ENCODE assay signal across 19 cellular contexts in the genomic region with DNA sequence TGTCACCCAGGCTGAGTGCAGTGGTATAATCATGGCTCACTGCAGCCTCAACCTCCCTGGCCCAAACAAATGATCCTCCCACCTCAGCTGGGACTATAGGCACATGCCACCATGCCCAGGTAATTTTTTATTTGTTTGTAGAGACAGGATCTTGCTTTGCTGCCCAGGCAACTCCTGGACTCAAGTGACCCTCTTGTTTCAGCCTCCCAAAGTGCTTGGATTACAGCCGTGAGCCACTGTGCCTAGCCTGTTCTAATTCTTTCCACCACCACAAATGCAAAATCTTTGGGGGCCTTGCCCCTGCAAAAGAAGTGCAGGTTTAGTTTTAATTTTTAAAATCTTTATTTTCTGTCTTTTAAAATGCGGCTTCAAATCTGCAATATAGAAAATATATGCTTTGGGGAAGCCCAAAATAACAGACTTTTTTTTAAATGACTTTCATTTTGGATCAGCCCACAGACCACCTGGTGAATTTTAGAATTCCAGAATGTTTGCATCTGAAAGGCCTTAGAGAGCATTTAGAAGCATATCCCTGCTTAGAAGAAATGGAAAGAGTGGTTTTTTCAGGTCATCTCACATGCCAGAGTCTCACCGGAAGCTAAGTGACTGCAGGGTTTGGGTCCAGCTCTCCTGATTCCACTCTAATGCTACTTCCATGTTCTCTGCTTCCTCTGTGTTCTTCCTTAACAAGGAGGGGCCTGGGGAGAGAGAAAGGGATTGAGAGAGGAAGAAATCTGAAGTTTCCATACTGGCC.
"Had no signal": no experiment of that assay in that cellular context is flagged by ENCODE, and none has a peak within 500 bp of the region (broad histone marks: within the 10 kb centered on the region; RNA-seq: fewer than 3 reads in every experiment).

No MANE protein-coding gene starts in this region.

- H3K36me3 ChIP-seq: spleen, transverse colon had no signal

- H3K27ac ChIP-seq: spleen, testis, transverse colon had no signal

- H3K9me3 ChIP-seq: spleen, testis, transverse colon had no signal

- H3K27ac Mint-ChIP-seq: activated B cell treated with CpG ODN at 0.5 μM for 24 hours; activated CD8-positive, alpha-beta memory T cell treated with anti-CD3 and anti-CD28 coated beads, Interleukin-2, amount 10 ng/mL, durations not matched to agents 7 days and 5 days; activated CD8-positive, alpha-beta T cell treated with anti-CD3 and anti-CD28 coated beads, Interleukin-2, amount 10 ng/mL, durations not matched to agents 7 days and 5 days; activated T-helper 2 cell treated with anti-CD3 and anti-CD28 coated beads, Interferon-gamma antibody, Interleukin-2, Interleukin-4, amounts not matched to agents 10 μg/mL and 5 μg/mL and 100 μg/mL, durations not matched to agents 14 hours and 24 hours and 36 hours; dendritic cell treated with granulocyte-macrophage colony-stimulating factor and Interleukin-4, amounts not matched to agents 40 ng/mL and 50 ng/mL, for 4 days had no signal

- H3K4me1 Mint-ChIP-seq: activated CD8-positive, alpha-beta memory T cell treated with anti-CD3 and anti-CD28 coated beads, Interleukin-2, amount 10 ng/mL, durations not matched to agents 7 days and 5 days; central memory CD8-positive, alpha-beta T cell; naive thymus-derived CD8-positive, alpha-beta T cell; neural crest cell had no signal

- H3K27me3 Mint-ChIP-seq: dendritic cell treated with granulocyte-macrophage colony-stimulating factor and Interleukin-4, amounts not matched to agents 40 ng/mL and 50 ng/mL, for 4 days had no signal

- H3K9me3 Mint-ChIP-seq: activated B cell treated with CpG ODN at 0.5 μM for 24 hours; activated naive CD4-positive, alpha-beta T cell treated with anti-CD3 and anti-CD28 coated beads, Interleukin-2, amount 50 U/mL, for 72 hours; activated T-helper 2 cell treated with anti-CD3 and anti-CD28 coated beads, Interferon-gamma antibody, Interleukin-2, Interleukin-4, amounts not matched to agents 10 μg/mL and 5 μg/mL and 100 μg/mL, durations not matched to agents 14 hours and 24 hours and 36 hours; central memory CD8-positive, alpha-beta T cell; dendritic cell treated with granulocyte-macrophage colony-stimulating factor and Interleukin-4, amounts not matched to agents 40 ng/mL and 50 ng/mL, for 4 days; naive thymus-derived CD8-positive, alpha-beta T cell; neural crest cell had no signal

- H3K27me3 ChIP-seq: spleen, testis, transverse colon had no signal

- DNase-seq: activated B cell treated with CpG ODN at 0.5 μM for 24 hours; activated CD8-positive, alpha-beta memory T cell treated with anti-CD3 and anti-CD28 coated beads, Interleukin-2, amount 10 ng/mL, durations not matched to agents 7 days and 5 days; activated CD8-positive, alpha-beta T cell treated with anti-CD3 and anti-CD28 coated beads, Interleukin-2, amount 10 ng/mL, durations not matched to agents 7 days and 5 days; activated T-cell treated with anti-CD3 and anti-CD28 coated beads, Interleukin-2, amount 50 U/mL, for 48 hours; anterior cingulate cortex; effector CD4-positive, alpha-beta T cell; naive thymus-derived CD8-positive, alpha-beta T cell; posterior cingulate gyrus; right cardiac atrium; spleen; stimulated activated naive CD8-positive, alpha-beta T cell treated with anti-CD3 and anti-CD28 coated beads, Interleukin-15, Interleukin-2, amounts not matched to agents 100 U/mL and 50 U/mL, for 24 hours; T-helper 2 cell; testis; transverse colon had no signal

- H3K4me1 ChIP-seq: spleen, testis, transverse colon had no signal

- H3K4me3 Mint-ChIP-seq: activated B cell treated with CpG ODN at 0.5 μM for 24 hours; activated CD8-positive, alpha-beta memory T cell treated with anti-CD3 and anti-CD28 coated beads, Interleukin-2, amount 10 ng/mL, durations not matched to agents 7 days and 5 days; activated CD8-positive, alpha-beta T cell treated with anti-CD3 and anti-CD28 coated beads, Interleukin-2, amount 10 ng/mL, durations not matched to agents 7 days and 5 days; central memory CD8-positive, alpha-beta T cell; dendritic cell treated with granulocyte-macrophage colony-stimulating factor and Interleukin-4, amounts not matched to agents 40 ng/mL and 50 ng/mL, for 4 days; naive thymus-derived CD8-positive, alpha-beta T cell; neural crest cell had no signal

- ATAC-seq: activated CD8-positive, alpha-beta memory T cell treated with anti-CD3 and anti-CD28 coated beads, Interleukin-2, amount 10 ng/mL, durations not matched to agents 7 days and 5 days; activated CD8-positive, alpha-beta T cell treated with anti-CD3 and anti-CD28 coated beads, Interleukin-2, amount 10 ng/mL, durations not matched to agents 7 days and 5 days; naive thymus-derived CD8-positive, alpha-beta T cell; right cardiac atrium; stimulated activated naive CD8-positive, alpha-beta T cell treated with anti-CD3 and anti-CD28 coated beads, Interleukin-15, Interleukin-2, amounts not matched to agents 100 U/mL and 50 U/mL, for 24 hours had no signal

- H3K36me3 Mint-ChIP-seq: activated CD8-positive, alpha-beta memory T cell treated with anti-CD3 and anti-CD28 coated beads, Interleukin-2, amount 10 ng/mL, durations not matched to agents 7 days and 5 days; activated naive CD4-positive, alpha-beta T cell treated with anti-CD3 and anti-CD28 coated beads, Interleukin-2, amount 50 U/mL, for 72 hours; naive thymus-derived CD8-positive, alpha-beta T cell had no signal

- H3K4me3 ChIP-seq: spleen, testis, transverse colon had no signal
